ENCODE assay signal across 8 cellular contexts in genomic region chr10:52951819-52952218, GRCh38.
DNase-seq lines count a peak whose midpoint lies in the region; ATAC-seq and TF ChIP-seq lines count a peak whose summit lies in the region.

No MANE protein-coding gene starts in this region.

- no peaks in the 10 kb centered on the region for H3K27me3 ChIP-seq in CD4-positive, alpha-beta memory T cell (ENCODE audit: insufficient read depth, low read length)

- no peaks in the 10 kb centered on the region for H3K4me1 ChIP-seq in CD4-positive, alpha-beta memory T cell (ENCODE audit: insufficient read depth, low read length)

- DNase-seq in CMK (ENCODE audit: low read depth) (peak; percentile 7), NOMO-1 treated with DMSO at 0.1 percent for 48 hours (lab: John Stamatoyannopoulos, UW; ENCODE audit: unreplicated experiment) (peak; percentile 63), foreskin fibroblast (no peak)
- DNase-seq in stimulated activated naive B cell treated with anti-CD40 and anti-IgM and Interleukin-4, amounts not matched to agents 10 μg/mL and 1 μg/mL and 100 μg/mL, for 72 hours = peak; percentile 19
- no peak for DNase-seq in CD4-positive, alpha-beta memory T cell
- DNase-seq in activated CD4-positive, alpha-beta T cell treated with anti-CD3 and anti-CD28 coated beads, Interleukin-2, amount 10 ng/mL, durations not matched to agents 7 days and 5 days = no peak

- peak; percentile 20 for TF ChIP-seq CTCF in foreskin fibroblast (IDR thresholded peaks at IDR 0.05; ENCODE audit: low read depth, low read length)

- no peaks in the 10 kb centered on the region for H3K9me3 ChIP-seq in CD4-positive, alpha-beta memory T cell (ENCODE audit: control insufficient read depth in 1 of 2, low read length in 2 of 2)

- H3K36me3 Mint-ChIP-seq in stimulated activated naive B cell treated with anti-CD40 and anti-IgM and Interleukin-4, amounts not matched to agents 10 μg/mL and 1 μg/mL and 100 μg/mL, for 72 hours = no peaks in the 10 kb centered on the region
- no peaks in the 10 kb centered on the region for H3K36me3 Mint-ChIP-seq in CD4-positive, alpha-beta memory T cell
- no peaks in the 10 kb centered on the region for H3K36me3 Mint-ChIP-seq in activated CD4-positive, alpha-beta T cell treated with anti-CD3 and anti-CD28 coated beads, Interleukin-2, amount 10 ng/mL, durations not matched to agents 7 days and 5 days (ENCODE audit: low read depth)

- intact Hi-C loops in CD4-positive, alpha-beta memory T cell (cut with micrococcal nuclease) = no loop called here

- no peak overlapping the region for H3K27ac Mint-ChIP-seq in stimulated activated naive B cell treated with anti-CD40 and anti-IgM and Interleukin-4, amounts not matched to agents 10 μg/mL and 1 μg/mL and 100 μg/mL, for 72 hours
- H3K27ac Mint-ChIP-seq in CD4-positive, alpha-beta memory T cell = no peak overlapping the region
- no peak overlapping the region for H3K27ac Mint-ChIP-seq in activated CD4-positive, alpha-beta T cell treated with anti-CD3 and anti-CD28 coated beads, Interleukin-2, amount 10 ng/mL, durations not matched to agents 7 days and 5 days

- CTCF ChIA-PET in CD4-positive, alpha-beta memory T cell (lab: Charles Lee; ENCODE audit: partially characterized antibody) = no interaction called here
- CTCF ChIA-PET in activated CD4-positive, alpha-beta T cell treated with anti-CD3 and anti-CD28 coated beads, Interleukin-2, amount 10 ng/mL, durations not matched to agents 7 days and 5 days (lab: Charles Lee) = no interaction called here

- no peaks in the 10 kb centered on the region for H3K27me3 Mint-ChIP-seq in stimulated activated naive B cell treated with anti-CD40 and anti-IgM and Interleukin-4, amounts not matched to agents 10 μg/mL and 1 μg/mL and 100 μg/mL, for 72 hours
- H3K27me3 Mint-ChIP-seq in CD4-positive, alpha-beta memory T cell = no peaks in the 10 kb centered on the region
- no peaks in the 10 kb centered on the region for H3K27me3 Mint-ChIP-seq in activated CD4-positive, alpha-beta T cell treated with anti-CD3 and anti-CD28 coated beads, Interleukin-2, amount 10 ng/mL, durations not matched to agents 7 days and 5 days

- H3K4me1 Mint-ChIP-seq in stimulated activated naive B cell treated with anti-CD40 and anti-IgM and Interleukin-4, amounts not matched to agents 10 μg/mL and 1 μg/mL and 100 μg/mL, for 72 hours = peaks cover 0 to 2% of the 10 kb centered on the region in 2 donors
- no peaks in the 10 kb centered on the region for H3K4me1 Mint-ChIP-seq in CD4-positive, alpha-beta memory T cell
- H3K4me1 Mint-ChIP-seq in activated CD4-positive, alpha-beta T cell treated with anti-CD3 and anti-CD28 coated beads, Interleukin-2, amount 10 ng/mL, durations not matched to agents 7 days and 5 days = no peaks in the 10 kb centered on the region

- H3K4me3 ChIP-seq in foreskin fibroblast (ENCODE audit: low read depth in 1 of 2, low read length in 2 of 2) = no peak overlapping the region
- H3K4me3 ChIP-seq in CD4-positive, alpha-beta memory T cell (ENCODE audit: low read length in 2 of 2) = no peak overlapping the region

- H3K4me3 Mint-ChIP-seq in stimulated activated naive B cell treated with anti-CD40 and anti-IgM and Interleukin-4, amounts not matched to agents 10 μg/mL and 1 μg/mL and 100 μg/mL, for 72 hours = no peak overlapping the region
- no peak overlapping the region for H3K4me3 Mint-ChIP-seq in CD4-positive, alpha-beta memory T cell
- H3K4me3 Mint-ChIP-seq in activated CD4-positive, alpha-beta T cell treated with anti-CD3 and anti-CD28 coated beads, Interleukin-2, amount 10 ng/mL, durations not matched to agents 7 days and 5 days = no peak overlapping the region

- H3K27ac ChIP-seq in CD4-positive, alpha-beta memory T cell (ENCODE audit: low read depth, low read length) = no peak overlapping the region

- POLR2A ChIA-PET in CD4-positive, alpha-beta memory T cell (lab: Charles Lee; ENCODE audit: partially characterized antibody) = no interaction called here
- POLR2A ChIA-PET in activated CD4-positive, alpha-beta T cell treated with anti-CD3 and anti-CD28 coated beads, Interleukin-2, amount 10 ng/mL, durations not matched to agents 7 days and 5 days (lab: Charles Lee) = no interaction called here

- H3K36me3 ChIP-seq in CD4-positive, alpha-beta memory T cell (ENCODE audit: insufficient read depth, low read length) = no peaks in the 10 kb centered on the region

- H3K9me3 Mint-ChIP-seq in stimulated activated naive B cell treated with anti-CD40 and anti-IgM and Interleukin-4, amounts not matched to agents 10 μg/mL and 1 μg/mL and 100 μg/mL, for 72 hours = no peaks in the 10 kb centered on the region
- H3K9me3 Mint-ChIP-seq in CD4-positive, alpha-beta memory T cell = peaks cover 5 to 33% (median 21%) of the 10 kb centered on the region in 8 donors
- no peaks in the 10 kb centered on the region for H3K9me3 Mint-ChIP-seq in activated CD4-positive, alpha-beta T cell treated with anti-CD3 and anti-CD28 coated beads, Interleukin-2, amount 10 ng/mL, durations not matched to agents 7 days and 5 days

- ATAC-seq in GM19023 (IDR thresholded peaks at IDR 0.05; ENCODE audit: unreplicated experiment) = peak; percentile 99
- peak; percentile 92 for ATAC-seq in HG03060 (IDR thresholded peaks at IDR 0.05; ENCODE audit: low read depth, unreplicated experiment)
- peak; percentile 81 to 89 for ATAC-seq in stimulated activated naive B cell treated with anti-CD40 and anti-IgM and Interleukin-4, amounts not matched to agents 10 μg/mL and 1 μg/mL and 100 μg/mL, for 72 hours (replicated peaks)

Comparison
In these comparisons a context has a peak if more than half of its experiments do, and no peak if none do; other contexts are left out.
1. DNase-seq: peak in CMK (single experiment), NOMO-1 treated with DMSO at 0.1 percent for 48 hours (single experiment) and stimulated activated naive B cell treated with anti-CD40 and anti-IgM and Interleukin-4, amounts not matched to agents 10 μg/mL and 1 μg/mL and 100 μg/mL, for 72 hours (single experiment); none in foreskin fibroblast (0 of 2), CD4-positive, alpha-beta memory T cell (0 of 5) and activated CD4-positive, alpha-beta T cell treated with anti-CD3 and anti-CD28 coated beads, Interleukin-2, amount 10 ng/mL, durations not matched to agents 7 days and 5 days (single experiment).
2. Peak in every context shown above with its lines, with median percentiles within 50 percentile points of each other: ATAC-seq.